In the genomic region with DNA sequence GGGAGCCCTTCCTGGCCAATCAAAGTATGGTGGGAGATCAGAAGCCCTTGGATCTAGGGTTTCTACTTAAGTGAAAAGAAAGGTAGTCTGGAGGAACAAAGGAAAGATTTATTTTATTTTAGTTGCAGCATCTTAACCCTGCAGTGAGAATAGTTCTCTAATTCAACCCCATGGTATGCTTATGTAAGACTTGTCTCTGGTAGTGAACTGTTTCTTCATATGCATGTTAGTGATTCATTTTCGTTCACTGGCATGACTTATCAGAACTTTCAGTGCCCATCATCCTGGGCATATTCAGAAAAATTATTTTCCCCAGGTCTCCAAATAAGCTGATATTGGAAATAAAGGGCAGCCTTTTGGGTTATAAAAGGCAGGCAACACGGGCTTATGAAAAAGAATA, we compare ENCODE assay signal across 26 cellular contexts.
"Had no signal": no experiment of that assay in that cellular context is flagged by ENCODE, and none has a peak within 500 bp of the region (broad histone marks: within the 10 kb centered on the region; RNA-seq: fewer than 3 reads in every experiment).

No MANE protein-coding gene starts in this region.

- DNase-seq: stimulated activated CD4-positive, alpha-beta T cell treated with anti-CD3 and anti-CD28 coated beads, Interleukin-2, amount 100 ng/mL, for 48 hours; stimulated activated CD4-positive, alpha-beta T cell treated with anti-CD3 and anti-CD28 coated beads, Interleukin-4, amount 100 ng/mL, for 1 hour; stimulated activated CD4-positive, alpha-beta T cell treated with anti-CD3 and anti-CD28 coated beads, Interleukin-4, amount 100 ng/mL, for 24 hours; stimulated activated CD4-positive, alpha-beta T cell treated with anti-CD3 and anti-CD28 coated beads, Interleukin-4, amount 100 ng/mL, for 4 hours; stimulated activated CD8-positive, alpha-beta memory T cell treated with anti-CD3 and anti-CD28 coated beads, Interleukin-4, amount 100 ng/mL, for 48 hours; stimulated activated naive B cell treated with anti-CD40 and anti-IgM and Interleukin-4, amounts not matched to agents 10 μg/mL and 1 μg/mL and 100 μg/mL, for 72 hours; stimulated activated naive CD4-positive, alpha-beta T cell; stimulated activated naive CD4-positive, alpha-beta T cell treated with Interleukin-2 at 50 U/mL for 16 hours; stimulated activated naive CD8-positive, alpha-beta T cell treated with anti-CD3 and anti-CD28 coated beads, Interleukin-15, amount 100 ng/mL, for 72 hours; stimulated activated naive CD8-positive, alpha-beta T cell treated with anti-CD3 and anti-CD28 coated beads, Interleukin-15, Interleukin-2, amounts not matched to agents 100 U/mL and 50 U/mL, for 24 hours; stomach; substantia nigra; testis; thyroid gland; tibial artery; transverse colon; trophoblast cell; upper lobe of left lung; upper lobe of right lung; uterus had no signal

- H3K36me3 ChIP-seq: stomach, suprapubic skin, thoracic aorta, thyroid gland, tibial artery, tibial nerve, transverse colon, upper lobe of left lung, upper lobe of right lung, uterus, vagina had no signal

- H3K27me3 ChIP-seq: stomach, suprapubic skin, testis, thyroid gland, tibial artery, tibial nerve, transverse colon, upper lobe of left lung, upper lobe of right lung, uterus, vagina had no signal

- H3K4me1 ChIP-seq: stomach, suprapubic skin, testis, thyroid gland, tibial artery, tibial nerve, transverse colon, upper lobe of left lung, upper lobe of right lung, uterus, vagina had no signal

- H3K27ac ChIP-seq: stomach, suprapubic skin, testis, thoracic aorta, thyroid gland, tibial artery, tibial nerve, transverse colon, upper lobe of left lung, upper lobe of right lung, uterus, vagina had no signal

- ATAC-seq: stimulated activated effector memory CD8-positive, alpha-beta T cell treated with anti-CD3 and anti-CD28 coated beads, Interleukin-12 subunit alpha, Interleukin-12 subunit beta, amount 100 ng/mL, for 72 hours; stimulated activated memory B cell treated with anti-CD40 and anti-IgM and Interleukin-4, amounts not matched to agents 10 μg/mL and 1 μg/mL and 100 μg/mL, for 72 hours; stimulated activated naive B cell treated with anti-CD40 and anti-IgM and Interleukin-4, amounts not matched to agents 10 μg/mL and 1 μg/mL and 100 μg/mL, for 72 hours; stimulated activated naive CD8-positive, alpha-beta T cell treated with anti-CD3 and anti-CD28 coated beads, Interleukin-15, amount 100 ng/mL, for 72 hours; stimulated activated naive CD8-positive, alpha-beta T cell treated with anti-CD3 and anti-CD28 coated beads, Interleukin-15, Interleukin-2, amounts not matched to agents 100 U/mL and 50 U/mL, for 24 hours; upper lobe of right lung had no signal

- H3K9me3 ChIP-seq: stomach, suprapubic skin, testis, thoracic aorta, thyroid gland, tibial artery, tibial nerve, transverse colon, upper lobe of left lung, upper lobe of right lung, uterus, vagina had no signal

- H3K4me3 ChIP-seq: stomach, suprapubic skin, testis, thoracic aorta, thyroid gland, tibial artery, tibial nerve, transverse colon, upper lobe of left lung, upper lobe of right lung, uterus, vagina had no signal
